In genomic region chrX:39163585-39163984, GRCh38 we compare ENCODE assay signal across 15 cellular contexts.
DNase-seq lines count a peak whose midpoint lies in the region; ATAC-seq lines count a peak whose summit lies in the region.
"Had no signal": no experiment of that assay in that cellular context is flagged by ENCODE, and none has a peak within 500 bp of the region (broad histone marks: within the 10 kb centered on the region; RNA-seq: fewer than 3 reads in every experiment).

No MANE protein-coding gene starts in this region.

- ATAC-seq in activated CD4-positive, alpha-beta T cell treated with anti-CD3 and anti-CD28 coated beads for 36 hours, result peak; percentile 88
- ATAC-seq in GM18873 (IDR thresholded peaks at IDR 0.05; ENCODE audit: low FRiP score, unreplicated experiment), result no peak

- no peaks in the 10 kb centered on the region for H3K36me3 Mint-ChIP-seq in activated CD4-positive, alpha-beta T cell treated with anti-CD3 and anti-CD28 coated beads for 36 hours (ENCODE audit: low read depth)
- H3K36me3 Mint-ChIP-seq in activated naive CD4-positive, alpha-beta T cell treated with anti-CD3 and anti-CD28 coated beads, Interleukin-2, amount 10 ng/mL, durations not matched to agents 7 days and 5 days, result no peaks in the 10 kb centered on the region
- H3K36me3 Mint-ChIP-seq in T-helper 2 cell treated with Interferon-gamma antibody and Interleukin-4, amounts not matched to agents 5 μg/mL and 100 μg/mL, for 36 hours (ENCODE audit: low read depth), result no peaks in the 10 kb centered on the region
- H3K36me3 Mint-ChIP-seq: CD8-positive, alpha-beta memory T cell had no signal

- H3K27me3 Mint-ChIP-seq in activated CD4-positive, alpha-beta T cell treated with anti-CD3 and anti-CD28 coated beads for 36 hours, result no peaks in the 10 kb centered on the region
- peaks cover 23% of the 10 kb centered on the region for H3K27me3 Mint-ChIP-seq in activated naive CD4-positive, alpha-beta T cell treated with anti-CD3 and anti-CD28 coated beads, Interleukin-2, amount 10 ng/mL, durations not matched to agents 7 days and 5 days
- no peaks in the 10 kb centered on the region for H3K27me3 Mint-ChIP-seq in T-helper 2 cell treated with Interferon-gamma antibody and Interleukin-4, amounts not matched to agents 5 μg/mL and 100 μg/mL, for 36 hours (ENCODE audit: low read depth)

- no peak overlapping the region for H3K4me3 Mint-ChIP-seq in activated CD4-positive, alpha-beta T cell treated with anti-CD3 and anti-CD28 coated beads for 36 hours
- H3K4me3 Mint-ChIP-seq in activated naive CD4-positive, alpha-beta T cell treated with anti-CD3 and anti-CD28 coated beads, Interleukin-2, amount 10 ng/mL, durations not matched to agents 7 days and 5 days, result no peak overlapping the region
- H3K4me3 Mint-ChIP-seq in T-helper 2 cell treated with Interferon-gamma antibody and Interleukin-4, amounts not matched to agents 5 μg/mL and 100 μg/mL, for 36 hours, result peak overlapping the region; percentile 69

- intact Hi-C loops in activated CD4-positive, alpha-beta T cell treated with anti-CD3 and anti-CD28 coated beads for 36 hours (cut with DNase I, micrococcal nuclease), result loop anchor here (1.0 to 10.0 kb wide), 6 partner anchors 33 to 281 kb away; no protein-coding TSS in a partner anchor

- H3K9me3 Mint-ChIP-seq in activated CD4-positive, alpha-beta T cell treated with anti-CD3 and anti-CD28 coated beads for 36 hours (ENCODE audit: low read depth), result no peaks in the 10 kb centered on the region
- H3K9me3 Mint-ChIP-seq in activated naive CD4-positive, alpha-beta T cell treated with anti-CD3 and anti-CD28 coated beads, Interleukin-2, amount 10 ng/mL, durations not matched to agents 7 days and 5 days, result no peaks in the 10 kb centered on the region
- H3K9me3 Mint-ChIP-seq in T-helper 2 cell treated with Interferon-gamma antibody and Interleukin-4, amounts not matched to agents 5 μg/mL and 100 μg/mL, for 36 hours, result no peaks in the 10 kb centered on the region
- H3K9me3 Mint-ChIP-seq: CD8-positive, alpha-beta memory T cell; GM23338 had no signal

- DNase-seq in activated CD4-positive, alpha-beta T cell treated with anti-CD3 and anti-CD28 coated beads for 36 hours, result peak; percentile 66
- DNase-seq in activated CD4-positive, alpha-beta T cell treated with anti-CD3 and anti-CD28 coated beads, Interleukin-2, amount 50 U/mL, for 1 hour, result no peak
- DNase-seq in activated naive CD4-positive, alpha-beta T cell treated with Interleukin-2 at 50 U/mL for 16 hours, result peak; percentile 24
- DNase-seq in activated naive CD4-positive, alpha-beta T cell treated with anti-CD3 and anti-CD28 coated beads, Interleukin-2, amount 10 ng/mL, durations not matched to agents 7 days and 5 days, result no peak
- DNase-seq in T-helper 2 cell treated with Interferon-gamma antibody and Interleukin-4, amounts not matched to agents 5 μg/mL and 100 μg/mL, for 36 hours (ENCODE audit: low spot score), result peak; percentile 75
- DNase-seq in ecto neural progenitor cell (ENCODE audit: low spot score) (peak; percentile 17), pons (ENCODE audit: low spot score) (no peak)
- DNase-seq: 8988T; CD8-positive, alpha-beta memory T cell; MM.1S; NCI-H1105 treated with DMSO at 0.1 percent for 48 hours; NCI-H187; NCI-H446 had no signal

- CTCF ChIA-PET in activated CD4-positive, alpha-beta T cell treated with anti-CD3 and anti-CD28 coated beads for 36 hours (lab: Charles Lee), result interaction anchor here (0.6 to 3.0 kb wide), 9 partner anchors 9 to 98 kb away, joined by 3 to 13 read pairs (median 4); no protein-coding TSS in a partner anchor
- CTCF ChIA-PET in activated naive CD4-positive, alpha-beta T cell treated with anti-CD3 and anti-CD28 coated beads, Interleukin-2, amount 10 ng/mL, durations not matched to agents 7 days and 5 days (lab: Charles Lee), result interaction anchor here (1.1 to 2.5 kb wide), 8 partner anchors 9 to 104 kb away, joined by 3 to 15 read pairs (median 4); no protein-coding TSS in a partner anchor

- peaks cover 58% of the 10 kb centered on the region for H3K4me1 Mint-ChIP-seq in activated CD4-positive, alpha-beta T cell treated with anti-CD3 and anti-CD28 coated beads for 36 hours
- peaks cover 18% of the 10 kb centered on the region for H3K4me1 Mint-ChIP-seq in activated naive CD4-positive, alpha-beta T cell treated with anti-CD3 and anti-CD28 coated beads, Interleukin-2, amount 10 ng/mL, durations not matched to agents 7 days and 5 days
- peaks cover 69% of the 10 kb centered on the region for H3K4me1 Mint-ChIP-seq in T-helper 2 cell treated with Interferon-gamma antibody and Interleukin-4, amounts not matched to agents 5 μg/mL and 100 μg/mL, for 36 hours (ENCODE audit: low read depth)

- POLR2A ChIA-PET in activated CD4-positive, alpha-beta T cell treated with anti-CD3 and anti-CD28 coated beads for 36 hours (lab: Charles Lee), result interaction anchor here (0.6 to 1.9 kb wide), 3 partner anchors 12 to 77 kb away, joined by 3 to 6 read pairs (median 3); no protein-coding TSS in a partner anchor

- H3K27ac Mint-ChIP-seq in activated CD4-positive, alpha-beta T cell treated with anti-CD3 and anti-CD28 coated beads for 36 hours, result peak overlapping the region; percentile 65
- no peak overlapping the region for H3K27ac Mint-ChIP-seq in activated naive CD4-positive, alpha-beta T cell treated with anti-CD3 and anti-CD28 coated beads, Interleukin-2, amount 10 ng/mL, durations not matched to agents 7 days and 5 days
- H3K27ac Mint-ChIP-seq in T-helper 2 cell treated with Interferon-gamma antibody and Interleukin-4, amounts not matched to agents 5 μg/mL and 100 μg/mL, for 36 hours, result peak overlapping the region; percentile 82
- H3K27ac Mint-ChIP-seq: CD8-positive, alpha-beta memory T cell; GM23338 had no signal

Comparison
In these comparisons a context has a peak if more than half of its experiments do, and no peak if none do; other contexts are left out.
1. DNase-seq: peak in activated CD4-positive, alpha-beta T cell treated with anti-CD3 and anti-CD28 coated beads for 36 hours (single experiment), activated naive CD4-positive, alpha-beta T cell treated with Interleukin-2 at 50 U/mL for 16 hours (single experiment), T-helper 2 cell treated with Interferon-gamma antibody and Interleukin-4, amounts not matched to agents 5 μg/mL and 100 μg/mL, for 36 hours (single experiment) and ecto neural progenitor cell (single experiment); none in activated CD4-positive, alpha-beta T cell treated with anti-CD3 and anti-CD28 coated beads, Interleukin-2, amount 50 U/mL, for 1 hour (single experiment), activated naive CD4-positive, alpha-beta T cell treated with anti-CD3 and anti-CD28 coated beads, Interleukin-2, amount 10 ng/mL, durations not matched to agents 7 days and 5 days (single experiment) and pons (single experiment).